In the genomic region with DNA sequence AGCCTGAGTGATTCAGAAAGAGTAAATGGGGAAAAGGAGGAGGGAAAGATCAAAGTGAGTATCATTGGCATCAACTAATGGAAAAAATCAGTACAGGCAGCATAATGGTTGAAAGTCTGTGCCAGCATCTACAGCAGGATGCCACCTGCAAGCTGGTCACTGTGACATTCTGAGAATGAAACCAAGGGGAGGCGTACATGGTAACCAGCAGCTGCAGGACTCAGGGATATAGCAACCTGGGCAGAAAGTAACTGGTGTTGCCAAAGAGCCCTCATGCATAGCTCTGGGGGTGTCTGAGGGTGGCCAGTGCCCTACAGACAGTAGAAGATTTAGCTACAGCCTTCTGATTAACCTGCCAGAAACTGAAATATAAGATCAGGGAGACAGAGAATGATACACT, we compare ENCODE assay signal across 16 cellular contexts.
A peak's percentile ranks its signal among the peaks of the same experiment; 100 is the strongest.
DNase-seq lines count a peak whose midpoint lies in the region; ATAC-seq and TF ChIP-seq lines count a peak whose summit lies in the region.
"Had no signal": no experiment of that assay in that cellular context is flagged by ENCODE, and none has a peak within 500 bp of the region (broad histone marks: within the 10 kb centered on the region; RNA-seq: fewer than 3 reads in every experiment).

No MANE protein-coding gene starts in this region.

- peak overlapping the region; percentile 19; the same call in 1 of the 2 replicates for H2AFZ ChIP-seq in MM.1S (ENCODE audit: low read length)
- H2AFZ ChIP-seq in OCI-LY3 (ENCODE audit: low read depth, low read length), result no peak overlapping the region

- no peak for TF ChIP-seq CTCF in MM.1S (IDR thresholded peaks at IDR 0.05; ENCODE audit: low read length)
- TF ChIP-seq CTCF in OCI-LY3 (IDR thresholded peaks at IDR 0.05; ENCODE audit: low read depth, low read length), result no peak
- no peak for TF ChIP-seq CTCF in left lung (IDR thresholded peaks at IDR 0.05)

- H4K20me1 ChIP-seq in MM.1S (ENCODE audit: insufficient read depth, low read length), result no peaks in the 10 kb centered on the region
- no peaks in the 10 kb centered on the region for H4K20me1 ChIP-seq in OCI-LY3 (ENCODE audit: insufficient read depth, low read length)
- H4K20me1 ChIP-seq: BLaER1 had no signal

- H3K79me2 ChIP-seq in MM.1S (ENCODE audit: low read length) (no peaks in the 10 kb centered on the region), OCI-LY3 (ENCODE audit: low read length) (no peaks in the 10 kb centered on the region)

- in situ Hi-C loops in G401 (cut with HindIII; ENCODE audit: low sequenced_read_pairs), result no loop called here

- H3K36me3 ChIP-seq in MM.1S (replicated peaks; ENCODE audit: insufficient read depth, low read length) (no peaks in the 10 kb centered on the region), OCI-LY3 (replicated peaks; ENCODE audit: low read depth, low read length) (peaks cover 28% of the 10 kb centered on the region), left lung (no peaks in the 10 kb centered on the region)
- H3K36me3 ChIP-seq: BLaER1 had no signal

- peak overlapping the region; percentile 1; the same call in 1 of the 2 replicates for H3K9ac ChIP-seq in MM.1S (ENCODE audit: low read length)
- peak overlapping the region; percentile 67 for H3K9ac ChIP-seq in OCI-LY3 (ENCODE audit: low read length)
- H3K9ac ChIP-seq: BLaER1 had no signal

- H3K4me3 ChIP-seq in MM.1S (ENCODE audit: low read length), result no peak overlapping the region
- peak overlapping the region; percentile 54; the same call in 1 of the 2 replicates for H3K4me3 ChIP-seq in OCI-LY3 (ENCODE audit: low read length)
- no peak overlapping the region for H3K4me3 ChIP-seq in left lung
- H3K4me3 ChIP-seq: BLaER1 had no signal

- DNase-seq in G401 (ENCODE audit: low spot score), result peak; percentile 22
- DNase-seq in MM.1S, result peak; percentile 89
- peak; percentile 33 for DNase-seq in cerebellum (ENCODE audit: low spot score)
- DNase-seq in left lung, result no peak
- DNase-seq in NCI-H774 (lab: John Stamatoyannopoulos, UW), result no peak
- DNase-seq: 8988T; CD4-positive, alpha-beta memory T cell; DMS153; DMS79; GF-D8; GOT3; H9 had no signal

- ATAC-seq in left lung (no peak), GM21526 (IDR thresholded peaks at IDR 0.05; ENCODE audit: low FRiP score, unreplicated experiment) (no peak)
- ATAC-seq: HepG2 had no signal

- H3K27me3 ChIP-seq in MM.1S (replicated peaks; ENCODE audit: insufficient read depth, low read length) (no peaks in the 10 kb centered on the region), OCI-LY3 (ENCODE audit: low read depth, low read length) (no peaks in the 10 kb centered on the region), left lung (no peaks in the 10 kb centered on the region)
- H3K27me3 ChIP-seq: BLaER1 had no signal

- H3K9me3 ChIP-seq in MM.1S (replicated peaks; ENCODE audit: insufficient read depth, low read length) (no peaks in the 10 kb centered on the region), OCI-LY3 (ENCODE audit: insufficient read depth, low read length) (no peaks in the 10 kb centered on the region), left lung (no peaks in the 10 kb centered on the region)
- H3K9me3 ChIP-seq: BLaER1 had no signal

- H3K9me2 ChIP-seq in MM.1S (replicated peaks; ENCODE audit: insufficient read depth, low read length), result no peaks in the 10 kb centered on the region

- H3K27ac ChIP-seq in MM.1S (ENCODE audit: low read length), result peak overlapping the region; percentile 42; the same call in 1 of the 2 replicates
- peak overlapping the region; percentile 92 for H3K27ac ChIP-seq in OCI-LY3 (ENCODE audit: low read length)
- no peak overlapping the region for H3K27ac ChIP-seq in left lung
- H3K27ac ChIP-seq: BLaER1 had no signal

- peak overlapping the region; percentile 19; the same call in 1 of the 2 replicates for H3K4me2 ChIP-seq in MM.1S (ENCODE audit: low read depth, low read length)
- H3K4me2 ChIP-seq in OCI-LY3 (ENCODE audit: low read length), result peak overlapping the region; percentile 69
- H3K4me2 ChIP-seq: BLaER1 had no signal

- H3K4me1 ChIP-seq in MM.1S (ENCODE audit: low read length), result peaks cover 16% of the 10 kb centered on the region
- H3K4me1 ChIP-seq in OCI-LY3 (ENCODE audit: low read length), result peaks cover 64% of the 10 kb centered on the region
- no peaks in the 10 kb centered on the region for H3K4me1 ChIP-seq in left lung
- H3K4me1 ChIP-seq: BLaER1 had no signal

- intact Hi-C loops in left lung (cut with DNase I), result no loop called here

- H3F3A ChIP-seq in MM.1S (ENCODE audit: insufficient read depth, low read length), result 0 out of 2 replicates have a peak, but pooled peaks cover 3% of the 10 kb centered on the region

Comparison
In these comparisons a context has a peak if more than half of its experiments do, and no peak if none do; other contexts are left out.
1. DNase-seq: peak in G401 (single experiment), MM.1S (single experiment) and cerebellum (single experiment); none in left lung (0 of 2) and NCI-H774 (single experiment).
2. H3K27ac ChIP-seq: peak in MM.1S (single experiment) and OCI-LY3 (single experiment); none in left lung (0 of 2).